Comparison of ENCODE assay signal across 16 cellular contexts in the genomic region with DNA sequence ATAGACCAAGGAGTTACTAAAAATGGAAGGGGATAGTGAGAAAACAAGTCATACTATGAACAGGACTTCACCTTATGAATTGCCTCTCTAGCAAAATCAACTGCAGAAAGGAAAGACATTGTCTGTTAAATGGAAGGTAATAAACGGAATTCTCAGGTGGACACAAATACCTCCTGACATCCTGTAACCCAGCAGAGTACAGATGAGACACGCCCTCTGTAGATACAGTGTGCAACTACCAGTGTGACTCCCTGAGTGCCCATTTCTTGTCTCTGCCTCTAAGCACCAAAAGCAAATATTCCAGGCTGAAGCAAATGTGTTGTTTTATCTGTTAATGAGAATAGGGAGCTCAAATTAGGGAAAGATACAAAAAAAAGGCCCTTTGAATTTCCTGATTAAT. TPM values are rescaled to one million over a fixed set of nuclear protein-coding genes. Genes with fewer than 3 reads are reported as not detected.
A peak's percentile ranks its signal among the peaks of the same experiment; 100 is the strongest.
DNase-seq lines count a peak whose midpoint lies in the region; ATAC-seq and TF ChIP-seq lines count a peak whose summit lies in the region.
"Had no signal": no experiment of that assay in that cellular context is flagged by ENCODE, and none has a peak within 500 bp of the region (broad histone marks: within the 10 kb centered on the region; RNA-seq: fewer than 3 reads in every experiment).

No MANE protein-coding gene starts in this region.

- H3K9ac ChIP-seq in OCI-LY1 (ENCODE audit: low read length) = no peak overlapping the region
- H3K9ac ChIP-seq: SK-N-SH had no signal

- CTCF ChIA-PET in HEK293 (lab: Yijun Ruan, JAX) = interaction anchor here (0.8 to 0.9 kb wide), 2 partner anchors 11 to 142 kb away, joined by 3 to 4 read pairs; no protein-coding TSS in a partner anchor
- CTCF ChIA-PET in RWPE1 (lab: Yijun Ruan, JAX) = interaction anchor here (0.6 kb wide), 2 partner anchors 21 to 778 kb away, joined by 3 to 7 read pairs; no protein-coding TSS in a partner anchor

- no peaks in the 10 kb centered on the region for H3F3A ChIP-seq in OCI-LY1 (ENCODE audit: insufficient read depth, low read length)

- H3K27me3 ChIP-seq in OCI-LY1 (ENCODE audit: insufficient read depth, low read length) = no peaks in the 10 kb centered on the region
- H3K27me3 ChIP-seq: MG63 had no signal

- no peak overlapping the region for H3K27ac ChIP-seq in HEK293 (ENCODE audit: extremely low read depth, low read depth, low read length)
- H3K27ac ChIP-seq in OCI-LY1 (ENCODE audit: low read depth, low read length, poor library complexity, severe bottlenecking) = no peak overlapping the region
- no peak overlapping the region for H3K27ac ChIP-seq in RWPE1

- H4K20me1 ChIP-seq in OCI-LY1 (ENCODE audit: insufficient read depth, low read length) = no peaks in the 10 kb centered on the region

- TF ChIP-seq CTCF in GM12864 (IDR thresholded peaks at IDR 0.05; ENCODE audit: low read depth, low read length, missing control alignments) (peak; percentile 19), HEK293 (tag by site-specific recombination; IDR thresholded peaks at IDR 0.05) (no peak), OCI-LY1 (IDR thresholded peaks at IDR 0.05; ENCODE audit: low read length) (peak; percentile 33; the same call in 1 of the 2 replicates), RWPE1 (conservative IDR thresholded peaks at IDR 0.05; ENCODE audit: low read depth) (no peak)

- H3K4me3 ChIP-seq in GM12864 (ENCODE audit: low read depth, low read length) = no peak overlapping the region
- no peak overlapping the region for H3K4me3 ChIP-seq in HEK293 (ENCODE audit: low read depth, low read length)
- no peak overlapping the region for H3K4me3 ChIP-seq in OCI-LY1 (ENCODE audit: low read depth, low read length, poor library complexity, severe bottlenecking)
- H3K4me3 ChIP-seq: MG63 had no signal

- H3K9me2 ChIP-seq in OCI-LY1 (ENCODE audit: low read depth, low read length) = no peaks in the 10 kb centered on the region
- H3K9me2 ChIP-seq: SK-N-SH had no signal

- ATAC-seq in left lobe of liver (peak; percentile 90), SK-N-SH treated with all-trans-retinoic acid at 6 μM for 48 hours (no peak)
- ATAC-seq: naive thymus-derived CD4-positive, alpha-beta T cell had no signal

- H3K4me2 ChIP-seq in OCI-LY1 (ENCODE audit: low read length) = no peak overlapping the region
- H3K4me2 ChIP-seq: SK-N-SH had no signal

- H3K4me1 ChIP-seq in HEK293 (ENCODE audit: control insufficient read depth, insufficient read depth, low read length) = no peaks in the 10 kb centered on the region
- H3K4me1 ChIP-seq in OCI-LY1 (ENCODE audit: insufficient read depth, low read length, severe bottlenecking) = no peaks in the 10 kb centered on the region

- H3K36me3 ChIP-seq in HEK293 (ENCODE audit: control insufficient read depth in 2 of 2, insufficient read depth in 1 of 2, low read length in 2 of 2) = no peaks in the 10 kb centered on the region
- no peaks in the 10 kb centered on the region for H3K36me3 ChIP-seq in OCI-LY1 (ENCODE audit: insufficient read depth, low read length)
- H3K36me3 ChIP-seq: MG63 had no signal

- no peak overlapping the region for H2AFZ ChIP-seq in OCI-LY1 (ENCODE audit: low read length)

- H3K9me3 ChIP-seq in HEK293 (ENCODE audit: control insufficient read depth, insufficient read depth, low read depth, low read length) (no peaks in the 10 kb centered on the region), OCI-LY1 (ENCODE audit: low read length) (no peaks in the 10 kb centered on the region)
- H3K9me3 ChIP-seq: MG63, SK-N-SH had no signal

- H3K79me2 ChIP-seq in OCI-LY1 (ENCODE audit: insufficient read depth, low read length) = no peaks in the 10 kb centered on the region

- POLR2A ChIA-PET in HEK293 (lab: Yijun Ruan, JAX) = no interaction called here
- POLR2A ChIA-PET in RWPE1 (lab: Yijun Ruan, JAX; ENCODE audit: low non-redundant PET) = no interaction called here

- DNase-seq in GM12864 (ENCODE audit: low read depth) (no peak), left lobe of liver (ENCODE audit: low spot score) (no peak), RWPE1 (ENCODE audit: low spot score) (no peak), pons (ENCODE audit: low spot score) (no peak)
- no peak for DNase-seq in activated CD4-positive, alpha-beta T cell treated with anti-CD3 and anti-CD28 coated beads for 1 hour
- DNase-seq: activated CD4-positive, alpha-beta memory T cell treated with anti-CD3 and anti-CD28 coated beads, Interleukin-2, amount 10 ng/mL, durations not matched to agents 7 days and 5 days; activated T-cell treated with anti-CD3 and anti-CD28 coated beads, Interleukin-2, amount 50 U/mL, for 72 hours; effector memory CD4-positive, alpha-beta T cell; GDM1; MG63; naive thymus-derived CD4-positive, alpha-beta T cell; NCI-H2081 treated with DMSO at 0.1 percent for 48 hours; SK-N-SH had no signal

TF ChIP-seq in HEK293, 187 proteins besides CTCF, POLR2A, EP300 and RAD21:
- TF ChIP-seq ZNF600 (tag by site-specific recombination; IDR thresholded peaks at IDR 0.05) (no peak), ZNF335 (tag by site-specific recombination; conservative IDR thresholded peaks at IDR 0.05) (0 out of 2 replicates have a peak, but pooled peaks have one; percentile 11)

TF ChIP-seq in SK-N-SH treated with all-trans-retinoic acid at 6 μM for 48 hours, 23 proteins besides CTCF, POLR2A, EP300 and RAD21:
- TF ChIP-seq OSR1 (CRISPR knock-in tag; IDR thresholded peaks at IDR 0.05) (no peak), ESRRG (CRISPR knock-in tag; IDR thresholded peaks at IDR 0.05) (no peak), GLIS3 (CRISPR knock-in tag; IDR thresholded peaks at IDR 0.05) (no peak), BACH2 (CRISPR knock-in tag; IDR thresholded peaks at IDR 0.05; ENCODE audit: borderline replicate concordance) (no peak), ZNF565 (CRISPR knock-in tag; conservative IDR thresholded peaks at IDR 0.05; ENCODE audit: low read depth) (no peak), ISL1 (CRISPR knock-in tag; IDR thresholded peaks at IDR 0.05) (no peak), ZNF70 (CRISPR knock-in tag; IDR thresholded peaks at IDR 0.05) (no peak), CSDC2 (CRISPR knock-in tag; IDR thresholded peaks at IDR 0.05) (no peak), ZFP30 (CRISPR knock-in tag; IDR thresholded peaks at IDR 0.05) (no peak), ZC3H10 (CRISPR knock-in tag; IDR thresholded peaks at IDR 0.05) (no peak), TCF4 (CRISPR knock-in tag; IDR thresholded peaks at IDR 0.05; ENCODE audit: borderline replicate concordance) (no peak)
- TF ChIP-seq, protein P1, sequence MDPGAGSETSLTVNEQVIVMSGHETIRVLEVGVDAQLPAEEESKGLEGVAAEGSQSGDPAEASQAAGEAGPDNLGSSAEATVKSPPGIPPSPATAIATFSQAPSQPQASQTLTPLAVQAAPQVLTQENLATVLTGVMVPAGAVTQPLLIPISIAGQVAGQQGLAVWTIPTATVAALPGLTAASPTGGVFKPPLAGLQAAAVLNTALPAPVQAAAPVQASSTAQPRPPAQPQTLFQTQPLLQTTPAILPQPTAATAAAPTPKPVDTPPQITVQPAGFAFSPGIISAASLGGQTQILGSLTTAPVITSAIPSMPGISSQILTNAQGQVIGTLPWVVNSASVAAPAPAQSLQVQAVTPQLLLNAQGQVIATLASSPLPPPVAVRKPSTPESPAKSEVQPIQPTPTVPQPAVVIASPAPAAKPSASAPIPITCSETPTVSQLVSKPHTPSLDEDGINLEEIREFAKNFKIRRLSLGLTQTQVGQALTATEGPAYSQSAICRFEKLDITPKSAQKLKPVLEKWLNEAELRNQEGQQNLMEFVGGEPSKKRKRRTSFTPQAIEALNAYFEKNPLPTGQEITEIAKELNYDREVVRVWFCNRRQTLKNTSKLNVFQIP (CRISPR knock-in tag; IDR thresholded peaks at IDR 0.05; ENCODE audit: borderline replicate concordance, low read depth) = no peak

RNA-seq across cellular contexts. Expression of gene PLPP1, which starts 12.2 kb away (rescaled TPM):
- 24.5 TPM for total RNA-seq in left lobe of liver

Comparison
In these comparisons a context has a peak if more than half of its experiments do, and no peak if none do; other contexts are left out.
1. CTCF ChIP-seq: peak in GM12864 (single experiment) and OCI-LY1 (single experiment); none in HEK293 (single experiment) and RWPE1 (single experiment).